24 cellular contexts compared by ENCODE assay signal in genomic region chr16:54856871-54857270, GRCh38.
A peak's percentile ranks its signal among the peaks of the same experiment; 100 is the strongest.
DNase-seq lines count a peak whose midpoint lies in the region; ATAC-seq, FAIRE-seq and TF ChIP-seq lines count a peak whose summit lies in the region.
"Had no signal": no experiment of that assay in that cellular context is flagged by ENCODE, and none has a peak within 500 bp of the region (broad histone marks: within the 10 kb centered on the region; RNA-seq: fewer than 3 reads in every experiment).

No MANE protein-coding gene starts in this region.

- no peaks in the 10 kb centered on the region for H3K36me3 ChIP-seq in HepG2 (replicated peaks in 1 of 2; ENCODE audit: control insufficient read depth in 1 of 2, insufficient read depth in 2 of 2, low read length in 2 of 2)
- H3K36me3 ChIP-seq in right lobe of liver = no peaks in the 10 kb centered on the region
- H3K36me3 ChIP-seq in K562 (ENCODE audit: control insufficient read depth, insufficient read depth, low read length) = no peaks in the 10 kb centered on the region
- H3K36me3 ChIP-seq in mammary epithelial cell (ENCODE audit: insufficient read depth, low read length) = no peaks in the 10 kb centered on the region
- H3K36me3 ChIP-seq: BLaER1 treated with 17β-estradiol and CSF1 and Interleukin-3, amounts not matched to agents 10 nM and 100 nM had no signal

- FAIRE-seq in HepG2 (lab: Jason Lieb, UNC) = no peak
- FAIRE-seq in K562 (lab: Jason Lieb, UNC) = no peak
- FAIRE-seq: A204.1, GM12878, GM12892, GM18507 had no signal

- no peak for TF ChIP-seq CTCF in HepG2 (CRISPR knock-in tag; IDR thresholded peaks at IDR 0.05)
- no peak for TF ChIP-seq CTCF in right lobe of liver (IDR thresholded peaks at IDR 0.05)
- no peak for TF ChIP-seq CTCF in K562 (IDR thresholded peaks at IDR 0.05 in 2 of 3, conservative IDR thresholded peaks at IDR 0.05 in 1 of 3; ENCODE audit: insufficient read depth in 2 of 3, low read depth in 1 of 3, low read length in 3 of 3)
- TF ChIP-seq CTCF in mammary epithelial cell (conservative IDR thresholded peaks at IDR 0.05 in 1 of 2, IDR thresholded peaks at IDR 0.05 in 1 of 2; ENCODE audit: extremely low read depth in 1 of 2, insufficient read depth in 1 of 2, low read depth in 1 of 2, low read length in 2 of 2) = no peak

- H3K79me2 ChIP-seq in HepG2 (ENCODE audit: insufficient read depth, low read length) (no peaks in the 10 kb centered on the region), K562 (ENCODE audit: control insufficient read depth, insufficient read depth, low read length) (no peaks in the 10 kb centered on the region), mammary epithelial cell (ENCODE audit: insufficient read depth, low read length) (no peaks in the 10 kb centered on the region)

- no TSS peak for BruUV-seq in HepG2 (replicated peaks; lab: Mats Ljungman, UMichigan)
- BruUV-seq in K562 (replicated peaks; lab: Mats Ljungman, UMichigan) = no TSS peak
- no TSS peak for BruUV-seq in mammary epithelial cell (replicated peaks; lab: Mats Ljungman, UMichigan)

- H3K9ac ChIP-seq in HepG2 (ENCODE audit: insufficient read depth, low read depth, low read length) (no peak overlapping the region), K562 (ENCODE audit: insufficient read depth in 1 of 2, low read depth in 2 of 2, low read length in 2 of 2) (no peak overlapping the region), mammary epithelial cell (ENCODE audit: insufficient read depth, low read length) (no peak overlapping the region)
- H3K9ac ChIP-seq: BLaER1 treated with 17β-estradiol and CSF1 and Interleukin-3, amounts not matched to agents 10 nM and 100 nM had no signal

- ATAC-seq in HepG2 = no peak
- no peak for ATAC-seq in right lobe of liver
- no peak for ATAC-seq in K562
- ATAC-seq: GM12878 had no signal

- POLR2A ChIA-PET in HepG2 (lab: Yijun Ruan, JAX) = no interaction called here
- POLR2A ChIA-PET in K562 (lab: Yijun Ruan, JAX) = no interaction called here

- H3K4me2 ChIP-seq in HepG2 (ENCODE audit: low read depth, low read length) (no peak overlapping the region), K562 (ENCODE audit: insufficient read depth, low read length) (no peak overlapping the region), mammary epithelial cell (ENCODE audit: insufficient read depth, low read depth, low read length) (no peak overlapping the region)
- H3K4me2 ChIP-seq: BLaER1 treated with 17β-estradiol and CSF1 and Interleukin-3, amounts not matched to agents 10 nM and 100 nM had no signal

- dilution Hi-C loops in mammary epithelial cell (cut with HindIII; ENCODE audit: low sequenced_read_pairs) = no loop called here

- no peaks in the 10 kb centered on the region for H4K20me1 ChIP-seq in HepG2 (ENCODE audit: insufficient read depth, low read length)
- H4K20me1 ChIP-seq in K562 (replicated peaks; ENCODE audit: control insufficient read depth, insufficient read depth, low read length) = no peaks in the 10 kb centered on the region
- H4K20me1 ChIP-seq in mammary epithelial cell (ENCODE audit: insufficient read depth, low read length) = no peaks in the 10 kb centered on the region
- H4K20me1 ChIP-seq: BLaER1 treated with 17β-estradiol and CSF1 and Interleukin-3, amounts not matched to agents 10 nM and 100 nM had no signal

- H3K27ac ChIP-seq in HepG2 (ENCODE audit: extremely low read length, insufficient read depth, low read length) = no peak overlapping the region
- no peak overlapping the region for H3K27ac ChIP-seq in right lobe of liver
- no peak overlapping the region for H3K27ac ChIP-seq in K562 (ENCODE audit: extremely low read depth, low read depth, low read length)
- no peak overlapping the region for H3K27ac ChIP-seq in mammary epithelial cell (ENCODE audit: insufficient read depth, low read depth, low read length)
- H3K27ac ChIP-seq: BLaER1 treated with 17β-estradiol and CSF1 and Interleukin-3, amounts not matched to agents 10 nM and 100 nM; C4-2B had no signal

- intact Hi-C loops in HepG2 (cut with micrococcal nuclease; ENCODE audit: unreplicated experiment) = no loop called here
- intact Hi-C loops in right lobe of liver (cut with DNase I) = no loop called here
- intact Hi-C loops in K562 (cut with micrococcal nuclease) = no loop called here
- intact Hi-C loops in mammary epithelial cell (cut with micrococcal nuclease) = no loop called here

- in situ Hi-C loops in HepG2 (cut with HindIII; ENCODE audit: extremely low pct_ligation_motif_present, low pct_unique_long_range_greater_than_20kb) (no loop called here), K562 (cut with MboI) (no loop called here), mammary epithelial cell (cut with MboI; ENCODE audit: low sequenced_read_pairs in 2 of 2) (no loop called here)

- H3K9me1 ChIP-seq in K562 (ENCODE audit: control insufficient read depth, insufficient read depth, low read length) = no peaks in the 10 kb centered on the region

- no peak overlapping the region for H2AFZ ChIP-seq in HepG2 (ENCODE audit: low read length)
- H2AFZ ChIP-seq in K562 (ENCODE audit: low read depth, low read length) = no peak overlapping the region
- no peak overlapping the region for H2AFZ ChIP-seq in mammary epithelial cell (ENCODE audit: low read depth, low read length)

- CTCF ChIA-PET in HepG2 (lab: Yijun Ruan, JAX; ENCODE audit: low intra/inter-chr PET ratio, low total read pairs) = no interaction called here
- CTCF ChIA-PET in K562 (lab: Yijun Ruan, JAX; ENCODE audit: low intra/inter-chr PET ratio) = no interaction called here
- CTCF ChIA-PET in mammary epithelial cell (lab: Charles Lee; ENCODE audit: low non-redundant PET) = no interaction called here

- no peak for TF ChIP-seq EP300 in HepG2 (IDR thresholded peaks at IDR 0.05; ENCODE audit: low read depth in 2 of 2, low read length in 2 of 2)
- TF ChIP-seq EP300 in HepG2 (CRISPR knock-in tag; IDR thresholded peaks at IDR 0.05; ENCODE audit: borderline replicate concordance) = no peak
- TF ChIP-seq EP300 in K562 (IDR thresholded peaks at IDR 0.05; ENCODE audit: low read length) = no peak

- no peak for DNase-seq in HepG2 (ENCODE audit: low spot score)
- DNase-seq in right lobe of liver = no peak
- DNase-seq in OCI-M1 (lab: John Stamatoyannopoulos, UW) = peak; percentile 3
- DNase-seq in K562 (ENCODE audit: extremely low read depth in 1 of 4, low spot score in 3 of 4) = no peak
- DNase-seq in Ammon's horn (ENCODE audit: low spot score) = no peak
- DNase-seq in NK-92 treated with Interleukin-12 subunit alpha and Interleukin-12 subunit beta, amount 100 ng/mL, for 24 hours (lab: John Stamatoyannopoulos, UW) = no peak
- no peak for DNase-seq in mammary epithelial cell
- DNase-seq: 8988T; ACHN; CD4-positive, alpha-beta T cell; CD8-positive, alpha-beta memory T cell; COR-L47; DMS 273 treated with DMSO at 0.1 percent for 48 hours; DMS153; DMS79; DND-41; EL; GDM1 had no signal

- H3K4me3 ChIP-seq in HepG2 (replicated peaks in 1 of 3; ENCODE audit: insufficient read depth in 1 of 3, low read depth in 2 of 3, low read length in 3 of 3) = no peak overlapping the region
- H3K4me3 ChIP-seq in right lobe of liver = no peak overlapping the region
- no peak overlapping the region for H3K4me3 ChIP-seq in K562
- H3K4me3 ChIP-seq in mammary epithelial cell (replicated peaks in 1 of 3; ENCODE audit: insufficient read depth in 1 of 3, low read depth in 2 of 3, low read length in 3 of 3) = no peak overlapping the region
- H3K4me3 ChIP-seq: BLaER1 treated with 17β-estradiol and CSF1 and Interleukin-3, amounts not matched to agents 10 nM and 100 nM; GM12878 had no signal

- WGBS in HepG2 (ENCODE audit: low lambda C conversion rate) = 16% methylated on average over 2 of the region's 2 CpGs
- 91% methylated on average over 2 of the region's 2 CpGs for WGBS in right lobe of liver (ENCODE audit: insufficient coverage, low coverage, low lambda C conversion rate, missing lambda C conversion rate)
- WGBS in K562 (ENCODE audit: insufficient coverage, low coverage, missing lambda C conversion rate) = 6% methylated on average over 2 of the region's 2 CpGs
- 95% methylated on average over 2 of the region's 2 CpGs for WGBS in mammary epithelial cell (ENCODE audit: low coverage, missing lambda C conversion rate)

- H3K27me3 ChIP-seq in HepG2 (ENCODE audit: control insufficient read depth in 1 of 2, insufficient read depth in 2 of 2, low read length in 2 of 2) (no peaks in the 10 kb centered on the region), right lobe of liver (no peaks in the 10 kb centered on the region), K562 (ENCODE audit: control insufficient read depth in 2 of 2, insufficient read depth in 2 of 2, low read length in 2 of 2) (no peaks in the 10 kb centered on the region), mammary epithelial cell (ENCODE audit: insufficient read depth, low read length) (no peaks in the 10 kb centered on the region)
- H3K27me3 ChIP-seq: BLaER1 treated with 17β-estradiol and CSF1 and Interleukin-3, amounts not matched to agents 10 nM and 100 nM had no signal

- no peak for TF ChIP-seq RAD21 in HepG2 (CRISPR knock-in tag; IDR thresholded peaks at IDR 0.05)
- no peak for TF ChIP-seq RAD21 in K562 (CRISPR knock-in tag; conservative IDR thresholded peaks at IDR 0.05 in 1 of 2, IDR thresholded peaks at IDR 0.05 in 1 of 2)

- H3K9me3 ChIP-seq in HepG2 (ENCODE audit: low read length) (peaks cover 13% of the 10 kb centered on the region), right lobe of liver (no peaks in the 10 kb centered on the region), K562 (replicated peaks; ENCODE audit: control insufficient read depth, insufficient read depth, low read depth, low read length) (no peaks in the 10 kb centered on the region), mammary epithelial cell (replicated peaks; ENCODE audit: insufficient read depth, low read length) (peaks cover 3% of the 10 kb centered on the region)

- H3K4me1 ChIP-seq in HepG2 (ENCODE audit: insufficient read depth, low read length) = no peaks in the 10 kb centered on the region
- H3K4me1 ChIP-seq in right lobe of liver = no peaks in the 10 kb centered on the region
- no peaks in the 10 kb centered on the region for H3K4me1 ChIP-seq in K562 (replicated peaks in 1 of 2; ENCODE audit: control insufficient read depth in 2 of 2, insufficient read depth in 2 of 2, low read length in 2 of 2)
- no peaks in the 10 kb centered on the region for H3K4me1 ChIP-seq in mammary epithelial cell (ENCODE audit: insufficient read depth, low read length)
- H3K4me1 ChIP-seq: BLaER1 treated with 17β-estradiol and CSF1 and Interleukin-3, amounts not matched to agents 10 nM and 100 nM had no signal

- TF ChIP-seq POLR2A in HepG2 (IDR thresholded peaks at IDR 0.05; ENCODE audit: insufficient read depth in 1 of 2, low read depth in 2 of 2, low read length in 2 of 2) = no peak
- TF ChIP-seq POLR2A in right lobe of liver (IDR thresholded peaks at IDR 0.05) = no peak
- no peak for TF ChIP-seq POLR2A in K562 (conservative IDR thresholded peaks at IDR 0.05)

TF ChIP-seq in HepG2, 621 proteins besides CTCF, POLR2A, EP300 and RAD21:
- TF ChIP-seq ZNF317 (CRISPR knock-in tag; IDR thresholded peaks at IDR 0.05) = peak; percentile 97
- TF ChIP-seq FOXA1 (IDR thresholded peaks at IDR 0.05) = no peak
- TF ChIP-seq FOXA1 (CRISPR knock-in tag; IDR thresholded peaks at IDR 0.05) = no peak

TF ChIP-seq in K562, 482 proteins besides CTCF, POLR2A, EP300 and RAD21 (continues in another document):
- TF ChIP-seq CBX3 (IDR thresholded peaks at IDR 0.05; ENCODE audit: borderline replicate concordance in 1 of 2, low read length in 2 of 2) (peak in 1 of 2 experiments; percentile 74; a peak in 2 of 3 replicates), TRIM28 (IDR thresholded peaks at IDR 0.05) (peak; percentile 80), CBX5 (IDR thresholded peaks at IDR 0.05; ENCODE audit: borderline replicate concordance, low read depth) (0 out of 2 replicates have a peak, but pooled peaks have one; percentile 57)

Comparison
In these comparisons a context has a peak if more than half of its experiments do, and no peak if none do; other contexts are left out.
1. Of the 241 proteins assayed by ChIP-seq in both HepG2 and K562: peak only in HepG2: none; only in K562: CBX5; in both: none; in neither: 240.